In the genomic region with DNA sequence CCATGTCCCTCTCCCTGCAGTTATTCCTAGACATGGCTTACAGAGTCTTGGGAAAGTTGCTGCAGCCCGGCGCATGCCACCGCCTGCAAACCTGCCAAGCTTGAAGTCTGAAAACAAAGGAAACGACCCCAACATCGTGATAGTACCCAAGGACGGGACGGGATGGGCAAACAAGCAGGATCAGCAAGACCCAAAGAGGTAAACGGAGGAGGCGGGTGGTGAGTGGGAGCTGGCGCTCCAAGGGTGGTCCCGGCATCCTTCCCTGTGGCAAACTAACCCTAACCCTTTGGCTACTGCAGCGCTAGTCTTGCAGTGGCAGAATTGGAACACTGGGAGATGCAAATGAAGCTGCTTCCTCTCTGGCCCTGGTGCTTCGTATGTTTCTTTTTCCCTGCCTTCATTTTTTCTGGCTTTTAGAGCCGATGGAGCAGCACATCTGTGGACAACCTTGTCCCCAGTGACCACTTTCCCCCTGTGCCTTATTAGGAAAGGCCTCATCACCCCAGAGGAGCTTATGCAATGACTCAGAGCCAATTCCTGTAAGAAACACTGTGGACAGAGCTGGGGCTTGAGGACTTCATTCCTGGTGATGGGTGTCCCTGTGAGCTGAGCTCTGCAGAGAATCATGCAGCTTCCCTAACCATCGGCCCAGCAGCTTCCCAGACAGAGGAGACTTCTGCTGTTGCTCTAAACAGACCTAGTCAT, we compare ENCODE assay signal across 9 cellular contexts. TPM values are rescaled to one million over a fixed set of nuclear protein-coding genes. Genes with fewer than 3 reads are reported as not detected.
DNase-seq lines count a peak whose midpoint lies in the region; ATAC-seq and TF ChIP-seq lines count a peak whose summit lies in the region.
"Had no signal": no experiment of that assay in that cellular context is flagged by ENCODE, and none has a peak within 500 bp of the region (broad histone marks: within the 10 kb centered on the region; RNA-seq: fewer than 3 reads in every experiment).

No MANE protein-coding gene starts in this region.

- peaks cover 34% of the 10 kb centered on the region for H3K4me1 ChIP-seq in skeletal muscle satellite cell (ENCODE audit: control insufficient read depth, insufficient read depth, low read length)

- peaks cover 58% of the 10 kb centered on the region for H3K4me1 Mint-ChIP-seq in glutamatergic neuron (ENCODE audit: low read depth, unreplicated experiment)

- H3K9me3 ChIP-seq in skeletal muscle satellite cell (replicated peaks; ENCODE audit: low read length) = no peaks in the 10 kb centered on the region

- H3K36me3 Mint-ChIP-seq in activated naive CD4-positive, alpha-beta T cell treated with anti-CD3 and anti-CD28 coated beads, Interleukin-2, amount 50 U/mL, for 72 hours = peaks cover 0 to 23% of the 10 kb centered on the region in 2 donors
- no peaks in the 10 kb centered on the region for H3K36me3 Mint-ChIP-seq in glutamatergic neuron (ENCODE audit: unreplicated experiment)

- no peak overlapping the region for H3K4me3 ChIP-seq in skeletal muscle satellite cell (ENCODE audit: low read length)

- peak overlapping the region; percentile 21 for H3K4me2 ChIP-seq in skeletal muscle satellite cell (ENCODE audit: low read length)

- TF ChIP-seq CTCF in glutamatergic neuron (IDR thresholded peaks at IDR 0.05; ENCODE audit: partially characterized antibody, unreplicated experiment) = no peak

- H3K27me3 Mint-ChIP-seq in glutamatergic neuron (ENCODE audit: unreplicated experiment) = peaks cover 11% of the 10 kb centered on the region

- H3K9ac ChIP-seq in skeletal muscle satellite cell (ENCODE audit: low read depth, low read length) = no peak overlapping the region

- peaks cover 56% of the 10 kb centered on the region for H3K36me3 ChIP-seq in skeletal muscle satellite cell (ENCODE audit: insufficient read depth, low read length)

- no peaks in the 10 kb centered on the region for H3K27me3 ChIP-seq in skeletal muscle satellite cell (ENCODE audit: control insufficient read depth, insufficient read depth, low read length)

- ATAC-seq in activated naive CD4-positive, alpha-beta T cell treated with anti-CD3 and anti-CD28 coated beads, Interleukin-2, amount 50 U/mL, for 72 hours = peak; percentile 16 to 22
- ATAC-seq in HG03175 (IDR thresholded peaks at IDR 0.05; ENCODE audit: unreplicated experiment) = no peak

- H3K4me3 Mint-ChIP-seq in glutamatergic neuron (ENCODE audit: unreplicated experiment) = peak overlapping the region; percentile 82

- H3K9me3 Mint-ChIP-seq in activated naive CD4-positive, alpha-beta T cell treated with anti-CD3 and anti-CD28 coated beads, Interleukin-2, amount 50 U/mL, for 72 hours = no peaks in the 10 kb centered on the region
- H3K9me3 Mint-ChIP-seq in glutamatergic neuron (ENCODE audit: unreplicated experiment) = peaks cover 19% of the 10 kb centered on the region

- DNase-seq in HK-2 (ENCODE audit: unreplicated experiment) (peak; percentile 42), glutamatergic neuron (no peak), NCI-H82 treated with DMSO at 0.1 percent for 48 hours (lab: John Stamatoyannopoulos, UW; ENCODE audit: unreplicated experiment) (no peak)
- DNase-seq in activated naive CD4-positive, alpha-beta T cell treated with anti-CD3 and anti-CD28 coated beads, Interleukin-2, amount 50 U/mL, for 72 hours (ENCODE audit: low spot score in 2 of 2) = peak in 1 of 2 donors; percentile 18
- no peak for DNase-seq in stimulated activated CD4-positive, alpha-beta T cell treated with anti-CD3 and anti-CD28 coated beads, Interleukin-1b, Interleukin-23, amount 100 ng/mL, for 48 hours
- DNase-seq: central memory CD4-positive, alpha-beta T cell; SIG-M5 had no signal

- peak overlapping the region; percentile 59 to 93 for H3K27ac Mint-ChIP-seq in activated naive CD4-positive, alpha-beta T cell treated with anti-CD3 and anti-CD28 coated beads, Interleukin-2, amount 50 U/mL, for 72 hours
- peak overlapping the region; percentile 96 for H3K27ac Mint-ChIP-seq in glutamatergic neuron (ENCODE audit: unreplicated experiment)

RNA-seq across cellular contexts. Expression of gene PRRC2B, which starts 38.9 kb away (rescaled TPM):
- total RNA-seq in activated naive CD4-positive, alpha-beta T cell treated with anti-CD3 and anti-CD28 coated beads, Interleukin-2, amount 50 U/mL, for 72 hours = 100 to 1,000 TPM; 138 to 160 TPM
- 489 TPM for total RNA-seq in glutamatergic neuron (ENCODE audit: unreplicated experiment)
- 51.7 and 54.2 TPM in 2 replicates for total RNA-seq in skeletal muscle satellite cell (2012; rRNA removed)
